16 cellular contexts compared by ENCODE assay signal in the genomic region with DNA sequence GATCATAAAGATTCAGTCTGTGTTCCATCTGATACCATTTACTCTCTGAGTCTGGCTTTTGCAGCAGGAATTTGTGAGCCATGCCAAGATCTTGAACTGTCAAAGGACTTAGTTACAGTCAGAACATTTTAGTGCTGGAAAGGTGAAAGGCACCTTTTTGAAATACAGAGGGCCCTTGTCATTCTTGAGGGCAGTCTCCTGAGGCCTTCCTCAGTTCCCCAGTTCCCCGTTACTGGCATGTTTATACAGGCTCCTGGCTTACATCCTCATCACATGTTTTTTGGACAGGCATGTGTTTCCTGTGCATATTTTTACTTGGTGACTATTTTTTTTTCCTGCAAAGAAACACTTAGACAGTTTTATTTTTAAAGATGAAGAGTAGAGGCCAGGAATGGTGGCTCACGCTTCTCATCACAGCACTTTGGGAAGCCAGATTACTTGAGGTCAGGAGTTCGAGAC. TPM values are rescaled to one million over a fixed set of nuclear protein-coding genes. Genes with fewer than 3 reads are reported as not detected.
DNase-seq lines count a peak whose midpoint lies in the region; ATAC-seq and TF ChIP-seq lines count a peak whose summit lies in the region.
"Had no signal": no experiment of that assay in that cellular context is flagged by ENCODE, and none has a peak within 500 bp of the region (broad histone marks: within the 10 kb centered on the region; RNA-seq: fewer than 3 reads in every experiment).

No MANE protein-coding gene starts in this region.

- TF ChIP-seq POLR2A in gastrocnemius medialis (IDR thresholded peaks at IDR 0.05) = no peak

- intact Hi-C loops in ascending aorta (cut with DNase I) = loop anchor here (5.0 kb wide), 1 partner anchor 108 kb away; a partner anchor contains a TSS
- intact Hi-C loops in gastrocnemius medialis (cut with DNase I; ENCODE audit: low total_unique reads) = loop anchor here (10.0 kb wide), 1 partner anchor 296 kb away; no protein-coding TSS in a partner anchor

- H3K27me3 ChIP-seq in ascending aorta (no peaks in the 10 kb centered on the region), gastrocnemius medialis (no peaks in the 10 kb centered on the region)
- H3K27me3 ChIP-seq: colonic mucosa had no signal

- no peaks in the 10 kb centered on the region for H3K9me3 ChIP-seq in ascending aorta
- H3K9me3 ChIP-seq in gastrocnemius medialis = no peaks in the 10 kb centered on the region
- H3K9me3 ChIP-seq: colonic mucosa had no signal

- DNase-seq in EH (ENCODE audit: low read depth) = peak; percentile 49
- no peak for DNase-seq in ascending aorta (ENCODE audit: low spot score in 2 of 2)
- peak; percentile 44 for DNase-seq in fibroblast of pulmonary artery (ENCODE audit: low read depth)
- DNase-seq in gastrocnemius medialis = no peak
- DNase-seq in anterior cingulate cortex (lab: John Stamatoyannopoulos, UW) = no peak
- DNase-seq in HK-2 (ENCODE audit: unreplicated experiment) = no peak
- no peak for DNase-seq in NCI-H1417 (lab: John Stamatoyannopoulos, UW)
- DNase-seq in SKM-1 treated with dmso at 0.1 percent for 144 hours (lab: John Stamatoyannopoulos, UW; ENCODE audit: unreplicated experiment) = no peak
- DNase-seq: activated CD8-positive, alpha-beta T cell treated with anti-CD3 and anti-CD28 coated beads, Interleukin-2, amount 10 ng/mL, durations not matched to agents 7 days and 5 days; Calu3; colonic mucosa; GOT3; Karpas-422; NCI-H1417 treated with DMSO at 0.1 percent for 48 hours had no signal

- peak overlapping the region; percentile 63 to 66 for H3K27ac ChIP-seq in ascending aorta
- peak overlapping the region in 3 of 4 donors; percentile 46 to 58 (median 49) for H3K27ac ChIP-seq in gastrocnemius medialis
- H3K27ac ChIP-seq: colonic mucosa, VCaP had no signal

- H3K4me1 ChIP-seq in ascending aorta (no peaks in the 10 kb centered on the region), gastrocnemius medialis (no peaks in the 10 kb centered on the region)
- H3K4me1 ChIP-seq: colonic mucosa had no signal

- TF ChIP-seq CTCF in ascending aorta (IDR thresholded peaks at IDR 0.05) (no peak), fibroblast of pulmonary artery (IDR thresholded peaks at IDR 0.05; ENCODE audit: low read length, missing control alignments) (no peak), gastrocnemius medialis (IDR thresholded peaks at IDR 0.05 in 4 of 5, conservative IDR thresholded peaks at IDR 0.05 in 1 of 5) (no peak)

- no peaks in the 10 kb centered on the region for H3K36me3 ChIP-seq in ascending aorta
- H3K36me3 ChIP-seq in gastrocnemius medialis = no peaks in the 10 kb centered on the region
- H3K36me3 ChIP-seq: colonic mucosa had no signal

- peak; percentile 39 for ATAC-seq in gastrocnemius medialis
- ATAC-seq: activated CD8-positive, alpha-beta T cell treated with anti-CD3 and anti-CD28 coated beads, Interleukin-2, amount 10 ng/mL, durations not matched to agents 7 days and 5 days; left lobe of liver had no signal

- in situ Hi-C loops in gastrocnemius medialis (cut with MboI; ENCODE audit: low sequenced_read_pairs in 4 of 4) = loop anchor here (10.0 to 25.0 kb wide), 4 partner anchors 296 to 448 kb away; no protein-coding TSS in a partner anchor

- H3K4me3 ChIP-seq in ascending aorta (no peak overlapping the region), fibroblast of pulmonary artery (replicated peaks; ENCODE audit: low read depth, low read length) (no peak overlapping the region), gastrocnemius medialis (no peak overlapping the region)
- H3K4me3 ChIP-seq: colonic mucosa had no signal

RNA-seq across cellular contexts. Expression of a gene that starts 21.0 kb away (rescaled TPM):
- total RNA-seq in ascending aorta (not detected), gastrocnemius medialis (not detected)

Comparison
In these comparisons a context has a peak if more than half of its experiments do, and no peak if none do; other contexts are left out.
1. DNase-seq: peak in EH (single experiment) and fibroblast of pulmonary artery (single experiment); none in ascending aorta (0 of 2), gastrocnemius medialis (0 of 2), anterior cingulate cortex (0 of 58), HK-2 (single experiment), NCI-H1417 (0 of 3) and SKM-1 treated with dmso at 0.1 percent for 144 hours (single experiment).